In the genomic region with DNA sequence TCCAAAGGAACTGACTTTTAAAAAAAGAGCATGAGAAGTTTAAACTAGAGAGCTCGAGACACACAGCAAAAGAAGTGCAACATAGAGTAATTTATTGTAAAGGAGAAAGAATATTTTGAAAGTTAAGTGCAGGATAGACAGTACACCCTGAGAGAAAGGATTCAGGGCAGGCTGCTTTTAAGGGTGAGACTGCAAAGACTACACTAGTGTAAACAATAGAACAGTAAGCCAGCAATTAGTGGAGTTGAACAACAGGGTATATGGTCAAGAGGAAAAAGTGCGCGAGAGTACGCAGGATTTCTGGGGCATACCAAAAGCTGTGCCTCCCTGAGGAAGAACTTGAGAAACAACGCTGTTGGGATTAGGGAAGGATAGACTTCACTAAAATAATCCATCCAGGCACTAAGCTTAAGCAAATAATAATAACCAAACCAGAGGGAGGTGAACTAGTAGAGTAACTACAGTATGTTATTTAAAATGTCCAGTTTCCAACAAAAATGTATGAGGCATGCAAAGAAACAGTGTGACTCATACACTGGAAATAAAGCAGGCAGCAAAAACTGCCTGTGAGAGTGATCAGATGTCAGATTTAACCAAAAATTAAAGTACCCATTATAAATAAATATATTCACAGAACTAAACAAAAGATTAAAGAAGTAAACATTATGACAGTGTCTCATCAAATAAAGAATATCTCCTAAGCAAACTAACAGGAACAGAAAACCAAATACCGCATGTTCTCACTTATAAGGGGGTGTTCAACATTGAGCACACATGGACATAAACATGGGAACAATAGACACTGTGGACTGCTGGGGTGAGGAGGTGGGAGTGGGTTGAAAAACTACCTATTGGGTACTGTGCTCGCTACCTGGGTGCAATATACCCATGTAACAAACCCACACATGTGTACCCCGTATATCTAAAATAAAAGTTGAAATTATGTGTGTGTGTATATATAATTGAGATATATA, we compare ENCODE assay signal across 15 cellular contexts. TPM values are rescaled to one million over a fixed set of nuclear protein-coding genes. Genes with fewer than 3 reads are reported as not detected.
DNase-seq lines count a peak whose midpoint lies in the region; ATAC-seq, FAIRE-seq and TF ChIP-seq lines count a peak whose summit lies in the region.
"Had no signal": no experiment of that assay in that cellular context is flagged by ENCODE, and none has a peak within 500 bp of the region (broad histone marks: within the 10 kb centered on the region; RNA-seq: fewer than 3 reads in every experiment).

No MANE protein-coding gene starts in this region.

- no peaks in the 10 kb centered on the region for H3K79me2 ChIP-seq in GM23338 (replicated peaks; ENCODE audit: insufficient read depth)
- no peaks in the 10 kb centered on the region for H3K79me2 ChIP-seq in astrocyte (ENCODE audit: insufficient read depth, low read length)

- no peaks in the 10 kb centered on the region; the same call in 1 of the 2 replicates for H3K9me2 ChIP-seq in GM23338 (ENCODE audit: insufficient read depth)

- no peak overlapping the region for H2AFZ ChIP-seq in GM23338
- no peak overlapping the region for H2AFZ ChIP-seq in astrocyte (ENCODE audit: low read depth, low read length)

- H3K27ac ChIP-seq in GM23338 (ENCODE audit: low read depth) (no peak overlapping the region), astrocyte (ENCODE audit: low read depth, low read length) (peak overlapping the region; percentile 17), spleen (no peak overlapping the region)
- H3K27ac ChIP-seq: breast epithelium had no signal

- H3K27me3 Mint-ChIP-seq in GM23338 (ENCODE audit: insufficient read depth, low read depth, poor library complexity) (no peaks in the 10 kb centered on the region), astrocyte (ENCODE audit: low read depth, unreplicated experiment) (no peaks in the 10 kb centered on the region), memory B cell (no peaks in the 10 kb centered on the region)
- H3K27me3 Mint-ChIP-seq: naive B cell had no signal

- H3K4me3 ChIP-seq in GM23338: no peak overlapping the region
- H3K4me3 ChIP-seq in astrocyte (ENCODE audit: insufficient read depth, low read depth, low read length): peak overlapping the region; percentile 16
- H3K4me3 ChIP-seq in spleen: no peak overlapping the region
- H3K4me3 ChIP-seq: breast epithelium, GM12878 had no signal

- no peaks in the 10 kb centered on the region for H3K9me3 ChIP-seq in astrocyte (ENCODE audit: insufficient read depth, low read depth, low read length)
- peaks cover 0 to 29% (median 24%) of the 10 kb centered on the region in 8 donors for H3K9me3 ChIP-seq in spleen

- 0 out of 2 replicates have a peak overlapping the region, but pooled peaks have one; percentile 16 for H3K27ac Mint-ChIP-seq in GM23338
- peak overlapping the region; percentile 59 for H3K27ac Mint-ChIP-seq in astrocyte (ENCODE audit: unreplicated experiment)
- H3K27ac Mint-ChIP-seq in memory B cell: peak overlapping the region; percentile 29

- H3K36me3 ChIP-seq in GM23338 (ENCODE audit: insufficient read depth): no peaks in the 10 kb centered on the region
- peaks cover 5% of the 10 kb centered on the region for H3K36me3 ChIP-seq in astrocyte (ENCODE audit: insufficient read depth, low read length)
- peaks cover 0 to 51% (median 25%) of the 10 kb centered on the region in 6 donors for H3K36me3 ChIP-seq in spleen
- H3K36me3 ChIP-seq: breast epithelium had no signal

- ATAC-seq in GM23338: no peak
- ATAC-seq in memory B cell (ENCODE audit: low read depth): no peak
- ATAC-seq in HG03025 (IDR thresholded peaks at IDR 0.05; ENCODE audit: low FRiP score, unreplicated experiment): no peak
- no peak for ATAC-seq in GM19463 (IDR thresholded peaks at IDR 0.05; ENCODE audit: unreplicated experiment)
- ATAC-seq: GM12878 had no signal

- H3K4me1 Mint-ChIP-seq in GM23338 (no peaks in the 10 kb centered on the region), astrocyte (ENCODE audit: low read depth, unreplicated experiment) (peaks cover 11% of the 10 kb centered on the region), memory B cell (no peaks in the 10 kb centered on the region)

- no peaks in the 10 kb centered on the region for H3F3A ChIP-seq in GM23338 (replicated peaks; ENCODE audit: low read depth)

- no peak overlapping the region for H3K4me2 ChIP-seq in GM23338
- H3K4me2 ChIP-seq in astrocyte (ENCODE audit: low read length): peak overlapping the region; percentile 13

- H4K20me1 ChIP-seq in GM23338 (replicated peaks; ENCODE audit: insufficient read depth) (no peaks in the 10 kb centered on the region), astrocyte (ENCODE audit: insufficient read depth, low read length) (no peaks in the 10 kb centered on the region)

- H3K4me3 Mint-ChIP-seq in GM23338 (no peak overlapping the region), astrocyte (ENCODE audit: unreplicated experiment) (no peak overlapping the region), memory B cell (no peak overlapping the region)
- H3K4me3 Mint-ChIP-seq: naive B cell had no signal

- H3K9me3 Mint-ChIP-seq in GM23338: peaks cover 29% of the 10 kb centered on the region
- H3K9me3 Mint-ChIP-seq in astrocyte (ENCODE audit: unreplicated experiment): peaks cover 7% of the 10 kb centered on the region
- H3K9me3 Mint-ChIP-seq in memory B cell: peaks cover 9% of the 10 kb centered on the region

- DNase-seq in AG08396 (ENCODE audit: low spot score) (peak; percentile 18), GM23338 (ENCODE audit: low spot score) (no peak), astrocyte (ENCODE audit: low read depth) (peak; percentile 26), memory B cell (ENCODE audit: low spot score in 2 of 2) (no peak), spleen (no peak), NCI-H146 (lab: John Stamatoyannopoulos, UW) (no peak)
- DNase-seq: erythroblast; naive B cell; NCI-H2227 treated with DMSO at 0.1 percent for 48 hours; stimulated activated CD4-positive, alpha-beta T cell treated with anti-CD3 and anti-CD28 coated beads, Interleukin-15, amount 100 ng/mL, for 24 hours had no signal

- H3K4me1 ChIP-seq in GM23338 (ENCODE audit: insufficient read depth): no peaks in the 10 kb centered on the region
- H3K4me1 ChIP-seq in astrocyte (ENCODE audit: insufficient read depth, low read length): peaks cover 7% of the 10 kb centered on the region
- no peaks in the 10 kb centered on the region for H3K4me1 ChIP-seq in spleen
- H3K4me1 ChIP-seq: breast epithelium had no signal

- peak; percentile 9 for FAIRE-seq in astrocyte (lab: Jason Lieb, UNC)
- FAIRE-seq: GM12878, islet of Langerhans had no signal

- no peak overlapping the region for H3K9ac ChIP-seq in astrocyte (ENCODE audit: low read length)

- no peak for TF ChIP-seq POLR2A in spleen (IDR thresholded peaks at IDR 0.05)

- intact Hi-C loops in spleen (cut with DNase I; ENCODE audit: low total_unique reads): no loop called here

- WGBS in spleen, 5 donors: 94 to 98% (median 94%) methylated on average over 8 of the region's 8 CpGs

- no peak for TF ChIP-seq CTCF in GM23338 (conservative IDR thresholded peaks at IDR 0.05; ENCODE audit: low read depth in 2 of 2)
- no peak for TF ChIP-seq CTCF in astrocyte (IDR thresholded peaks at IDR 0.05; ENCODE audit: insufficient read depth, low read depth, low read length)
- TF ChIP-seq CTCF in spleen (IDR thresholded peaks at IDR 0.05 in 8 of 11, conservative IDR thresholded peaks at IDR 0.05 in 3 of 11): no peak

- H3K27me3 ChIP-seq in GM23338 (ENCODE audit: insufficient read depth) (no peaks in the 10 kb centered on the region), astrocyte (ENCODE audit: insufficient read depth, low read length) (no peaks in the 10 kb centered on the region), spleen (replicated peaks in 1 of 7) (no peaks in the 10 kb centered on the region)
- H3K27me3 ChIP-seq: breast epithelium had no signal

- H3K36me3 Mint-ChIP-seq in GM23338 (ENCODE audit: low read depth) (peaks cover 20% of the 10 kb centered on the region; the same call in 2 of the 3 replicates), astrocyte (ENCODE audit: low read depth, unreplicated experiment) (no peaks in the 10 kb centered on the region), memory B cell (peaks cover 15% of the 10 kb centered on the region)

TF ChIP-seq in GM23338, 12 proteins besides CTCF, POLR2A, EP300 and RAD21:
- TF ChIP-seq ZNF114 (CRISPR knock-in tag; IDR thresholded peaks at IDR 0.05) (no peak), JUNB (IDR thresholded peaks at IDR 0.05; ENCODE audit: unreplicated experiment) (no peak), STAT1 (IDR thresholded peaks at IDR 0.05; ENCODE audit: unreplicated experiment) (no peak)
- TF ChIP-seq, protein P1, sequence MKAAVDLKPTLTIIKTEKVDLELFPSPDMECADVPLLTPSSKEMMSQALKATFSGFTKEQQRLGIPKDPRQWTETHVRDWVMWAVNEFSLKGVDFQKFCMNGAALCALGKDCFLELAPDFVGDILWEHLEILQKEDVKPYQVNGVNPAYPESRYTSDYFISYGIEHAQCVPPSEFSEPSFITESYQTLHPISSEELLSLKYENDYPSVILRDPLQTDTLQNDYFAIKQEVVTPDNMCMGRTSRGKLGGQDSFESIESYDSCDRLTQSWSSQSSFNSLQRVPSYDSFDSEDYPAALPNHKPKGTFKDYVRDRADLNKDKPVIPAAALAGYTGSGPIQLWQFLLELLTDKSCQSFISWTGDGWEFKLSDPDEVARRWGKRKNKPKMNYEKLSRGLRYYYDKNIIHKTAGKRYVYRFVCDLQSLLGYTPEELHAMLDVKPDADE (IDR thresholded peaks at IDR 0.05): no peak
TF ChIP-seq in GM23338: peak in this region for 0.

RNA-seq across cellular contexts. Expression of a gene that starts 40.5 kb away (rescaled TPM):
- 7.1 and 11.6 TPM in 2 replicates for total RNA-seq in GM23338 (2014; rRNA removed; shearing (Covaris generic))
- 3.0 and 3.7 TPM in 2 replicates for polyA plus RNA-seq in GM23338 (2016; fragmentation: Nextera tagmentation; extraction: Ambion mirVana)
- total RNA-seq in astrocyte: 29.6 and 33.4 TPM in 2 replicates
- total RNA-seq in spleen: 10 to 100 TPM; 12.1 to 47.7 (median 28.1) TPM
- polyA plus RNA-seq in spleen: 10 to 100 TPM in 2 of 3 donors, 1 to 10 TPM in 1; 7.5 to 20.3 (median 16.9) TPM

Comparison
In these comparisons a context has a peak if more than half of its experiments do, and no peak if none do; other contexts are left out.
1. DNase-seq: peak in AG08396 (single experiment) and astrocyte (single experiment); none in GM23338 (single experiment), memory B cell (0 of 2), spleen (single experiment) and NCI-H146 (single experiment).
2. Peak in every context shown above with its lines, with median percentiles within 50 percentile points of each other: H3K27ac Mint-ChIP-seq.